Comparison of ENCODE assay signal across 3 cellular contexts in genomic region chr1:179417760-179418159, GRCh38. TPM values are rescaled to one million over a fixed set of nuclear protein-coding genes. Genes with fewer than 3 reads are reported as not detected.
"Had no signal": no experiment of that assay in that cellular context is flagged by ENCODE, and none has a peak within 500 bp of the region (broad histone marks: within the 10 kb centered on the region; RNA-seq: fewer than 3 reads in every experiment).

No MANE protein-coding gene starts in this region.

RNA-seq across cellular contexts. Expression of gene AXDND1, which starts 52.0 kb away (rescaled TPM):
- total RNA-seq: thoracic aorta, upper lobe of right lung, vagina had no signal
